Comparison of ENCODE assay signal across 15 cellular contexts in genomic region chr22:26711205-26711958, GRCh38. TPM values are rescaled to one million over a fixed set of nuclear protein-coding genes. Genes with fewer than 3 reads are reported as not detected.
DNase-seq lines count a peak whose midpoint lies in the region; ATAC-seq, FAIRE-seq and TF ChIP-seq lines count a peak whose summit lies in the region.
"Had no signal": no experiment of that assay in that cellular context is flagged by ENCODE, and none has a peak within 500 bp of the region (broad histone marks: within the 10 kb centered on the region; RNA-seq: fewer than 3 reads in every experiment).

No MANE protein-coding gene starts in this region.

- no peak overlapping the region for H3K4me2 ChIP-seq in HepG2 (ENCODE audit: low read depth, low read length)

- FAIRE-seq in HepG2 (lab: Jason Lieb, UNC), result no peak
- FAIRE-seq: G401.6, H1 had no signal

- TF ChIP-seq POLR2A in HepG2 (IDR thresholded peaks at IDR 0.05; ENCODE audit: insufficient read depth in 1 of 2, low read depth in 2 of 2, low read length in 2 of 2), result no peak
- no peak for TF ChIP-seq POLR2A in transverse colon (IDR thresholded peaks at IDR 0.05)

- no peaks in the 10 kb centered on the region for H4K20me1 ChIP-seq in HepG2 (ENCODE audit: insufficient read depth, low read length)

- H3K9me3 ChIP-seq in liver (ENCODE audit: control insufficient read depth in 4 of 4, low read length in 3 of 4), result peaks cover 0 to 4% (median 0%) of the 10 kb centered on the region in 4 donors
- 0 out of 2 replicates have a peak, but pooled peaks cover 3% of the 10 kb centered on the region for H3K9me3 ChIP-seq in HepG2 (ENCODE audit: low read length)
- H3K9me3 ChIP-seq in transverse colon, result peaks cover 0 to 4% of the 10 kb centered on the region in 2 donors

- TF ChIP-seq RAD21 in liver (IDR thresholded peaks at IDR 0.05), result no peak
- TF ChIP-seq RAD21 in HepG2 (CRISPR knock-in tag; IDR thresholded peaks at IDR 0.05), result no peak

- 69% methylated on average over 4 of the region's 4 CpGs for whole genome bisulfite sequencing in liver
- 20% methylated on average over 4 of the region's 4 CpGs for WGBS in HepG2 (ENCODE audit: low lambda C conversion rate)
- WGBS in transverse colon (ENCODE audit: low coverage in 1 of 2), 2 donors, result 20 to 80% methylated on average over 1 to 4 of the region's 4 CpGs

- no peak overlapping the region for H3K4me3 ChIP-seq in liver (ENCODE audit: low read depth in 1 of 3, low read length in 3 of 3)
- no peak overlapping the region for H3K4me3 ChIP-seq in HepG2 (replicated peaks in 1 of 3; ENCODE audit: insufficient read depth in 1 of 3, low read depth in 2 of 3, low read length in 3 of 3)
- no peak overlapping the region for H3K4me3 ChIP-seq in transverse colon
- H3K4me3 ChIP-seq: skin epidermis had no signal

- no peaks in the 10 kb centered on the region for H3K4me1 ChIP-seq in liver (ENCODE audit: control insufficient read depth in 4 of 4, insufficient read depth in 4 of 4, low read length in 3 of 4)
- peaks cover 10% of the 10 kb centered on the region; the same call in 1 of the 2 replicates for H3K4me1 ChIP-seq in HepG2 (ENCODE audit: insufficient read depth, low read length)
- H3K4me1 ChIP-seq in transverse colon, result no peaks in the 10 kb centered on the region

- no TSS peak for BruUV-seq in HepG2 (replicated peaks; lab: Mats Ljungman, UMichigan)

- no peak for TF ChIP-seq CTCF in liver (IDR thresholded peaks at IDR 0.05; ENCODE audit: low read depth, low read length, missing input control)
- no peak for TF ChIP-seq CTCF in HepG2 (CRISPR knock-in tag; IDR thresholded peaks at IDR 0.05)
- no peak for TF ChIP-seq CTCF in transverse colon (IDR thresholded peaks at IDR 0.05)

- POLR2A ChIA-PET in HepG2 (lab: Yijun Ruan, JAX), result no interaction called here

- H3K9ac ChIP-seq in liver (ENCODE audit: low read depth in 1 of 2, low read length in 2 of 2), result no peak overlapping the region
- no peak overlapping the region for H3K9ac ChIP-seq in HepG2 (ENCODE audit: insufficient read depth, low read depth, low read length)

- in situ Hi-C loops in HepG2 (cut with HindIII; ENCODE audit: extremely low pct_ligation_motif_present, low pct_unique_long_range_greater_than_20kb) (no loop called here), transverse colon (cut with MboI; ENCODE audit: low pct_ligation_motif_present in 1 of 4, low pct_unique_long_range_greater_than_20kb in 1 of 4, low sequenced_read_pairs in 3 of 4) (no loop called here)

- TF ChIP-seq EP300 in HepG2 (IDR thresholded peaks at IDR 0.05; ENCODE audit: low read depth in 2 of 2, low read length in 2 of 2) (no peak), HepG2 (CRISPR knock-in tag; IDR thresholded peaks at IDR 0.05; ENCODE audit: borderline replicate concordance) (no peak), transverse colon (IDR thresholded peaks at IDR 0.05; ENCODE audit: low read depth) (no peak)

- H3K27ac ChIP-seq in liver (ENCODE audit: low read depth in 1 of 2, low read length in 2 of 2) (no peak overlapping the region), HepG2 (ENCODE audit: extremely low read length, insufficient read depth, low read length) (no peak overlapping the region), transverse colon (no peak overlapping the region), caudate nucleus (ENCODE audit: low read depth, low read length) (no peak overlapping the region)
- H3K27ac ChIP-seq: skin epidermis had no signal

- H3K27me3 ChIP-seq in liver (ENCODE audit: control insufficient read depth in 4 of 4, insufficient read depth in 4 of 4, low read length in 3 of 4), result no peaks in the 10 kb centered on the region
- H3K27me3 ChIP-seq in HepG2 (ENCODE audit: control insufficient read depth in 1 of 2, insufficient read depth in 2 of 2, low read length in 2 of 2), result no peaks in the 10 kb centered on the region
- H3K27me3 ChIP-seq in transverse colon, result no peaks in the 10 kb centered on the region

- no peak overlapping the region for H2AFZ ChIP-seq in HepG2 (ENCODE audit: low read length)

- DNase-seq in HepG2 (ENCODE audit: low spot score) (no peak), dermis microvascular lymphatic vessel endothelial cell (ENCODE audit: low read depth in 2 of 2) (peak; percentile 64 to 91), transverse colon (peak; percentile 35), caudate nucleus (lab: John Stamatoyannopoulos, UW) (no peak), DMS153 (lab: John Stamatoyannopoulos, UW) (no peak), OCI-M1 (lab: John Stamatoyannopoulos, UW) (no peak)
- DNase-seq: activated T-cell treated with anti-CD3 and anti-CD28 coated beads for 4 hours, KG1, naive B cell, NCI-H2029 treated with DMSO at 0.1 percent for 48 hours had no signal

- H3K36me3 ChIP-seq in liver (ENCODE audit: control insufficient read depth in 4 of 4, insufficient read depth in 3 of 4, low read depth in 1 of 4, low read length in 3 of 4) (peaks cover 0 to 2% (median under 1%) of the 10 kb centered on the region in 4 donors), HepG2 (replicated peaks in 1 of 2; ENCODE audit: control insufficient read depth in 1 of 2, insufficient read depth in 2 of 2, low read length in 2 of 2) (no peaks in the 10 kb centered on the region), transverse colon (no peaks in the 10 kb centered on the region)

- H3K79me2 ChIP-seq in HepG2 (ENCODE audit: insufficient read depth, low read length), result no peaks in the 10 kb centered on the region

- intact Hi-C loops in HepG2 (cut with micrococcal nuclease; ENCODE audit: unreplicated experiment) (no loop called here), transverse colon (cut with DNase I; ENCODE audit: low total_unique reads) (no loop called here)

- CTCF ChIA-PET in HepG2 (lab: Yijun Ruan, JAX; ENCODE audit: low intra/inter-chr PET ratio, low total read pairs), result no interaction called here

- ATAC-seq in HepG2 (no peak), HG03521 (IDR thresholded peaks at IDR 0.05; ENCODE audit: unreplicated experiment) (peak; percentile 58)

TF ChIP-seq in liver, 16 proteins besides CTCF, POLR2A, EP300 and RAD21 (continues in another document):
- TF ChIP-seq FOXA1 (IDR thresholded peaks at IDR 0.05) (no peak), ZBTB33 (IDR thresholded peaks at IDR 0.05) (no peak)

TF ChIP-seq in HepG2, 621 proteins besides CTCF, POLR2A, EP300 and RAD21 (continues in another document):
- TF ChIP-seq SKI (IDR thresholded peaks at IDR 0.05; ENCODE audit: partially characterized antibody), result no peak
- no peak for TF ChIP-seq MYPOP (CRISPR knock-in tag; IDR thresholded peaks at IDR 0.05)
- no peak for TF ChIP-seq MAFG (CRISPR knock-in tag; IDR thresholded peaks at IDR 0.05)
- TF ChIP-seq ZNF563 (CRISPR knock-in tag; IDR thresholded peaks at IDR 0.05), result no peak
- TF ChIP-seq ATF2 (CRISPR knock-in tag; IDR thresholded peaks at IDR 0.05), result no peak
- no peak for TF ChIP-seq ZNF24 (IDR thresholded peaks at IDR 0.05)

RNA-seq across cellular contexts. Expression of gene MIAT, which starts 54.0 kb away (rescaled TPM):
- total RNA-seq in liver (1 to 10 TPM; 1.2 to 1.5 TPM), HepG2 (2016; rRNA removed; fragmentation: Illumina TruSeq; extraction: Trizol) (0.04 TPM in 1 of 2 replicates, not detected in the other), dermis microvascular lymphatic vessel endothelial cell (0.13 and 0.38 TPM in 2 replicates), transverse colon (10 to 100 TPM in 1 of 4 donors, 1 to 10 TPM in 2, under 1 TPM in 1; 1.00 to 17.1 (median 3.0) TPM)
- polyA plus RNA-seq in liver (under 1 TPM; 0.18 to 0.29 TPM), HepG2 (2011; rRNA removed) (under 0.01 TPM in 1 of 2 replicates, not detected in the other)
- total RNA-seq in HepG2 (2016; cell fraction: cytosol; rRNA removed; fragmentation: Illumina TruSeq; extraction: Trizol; ENCODE audit: low read depth), result not detected in 2 replicates
- 0.03 and 0.06 TPM in 2 replicates for total RNA-seq in HepG2 (2016; cell fraction: insoluble cytoplasmic fraction; rRNA removed; fragmentation: Illumina TruSeq; extraction: Trizol)
- total RNA-seq in HepG2 (2016; cell fraction: membrane; rRNA removed; fragmentation: Illumina TruSeq; extraction: Trizol), result 0.03 TPM in 2 replicates
- 0.22 TPM in 2 replicates for total RNA-seq in HepG2 (2016; cell fraction: nucleus; rRNA removed; fragmentation: Illumina TruSeq; extraction: Trizol)
- 0.01 TPM in 1 of 2 replicates, not detected in the other for polyA plus RNA-seq in HepG2 (2011; cell fraction: cytosol; rRNA removed)
- 0.02 and 0.03 TPM in 2 replicates for polyA plus RNA-seq in HepG2 (2011; cell fraction: nucleus; rRNA removed)
- not detected in 2 replicates for polyA plus RNA-seq in HepG2 (2012)
- polyA plus RNA-seq in HepG2 (2016; cell fraction: cytosol; fragmentation: Illumina TruSeq; extraction: Trizol; ENCODE audit: low read depth), result not detected in 2 replicates
- polyA plus RNA-seq in HepG2 (2016; cell fraction: insoluble cytoplasmic fraction; fragmentation: Illumina TruSeq; extraction: Trizol; ENCODE audit: low read depth), result not detected in 2 replicates
- polyA plus RNA-seq in HepG2 (2016; cell fraction: membrane; fragmentation: Illumina TruSeq; extraction: Trizol; ENCODE audit: low read depth), result not detected in 2 replicates
- polyA plus RNA-seq in HepG2 (2016; cell fraction: nucleus; fragmentation: Illumina TruSeq; extraction: Trizol; ENCODE audit: insufficient read depth, low read depth), result not detected in 2 replicates
- 0.02 and 0.14 TPM in 2 replicates for polyA minus RNA-seq in HepG2 (2011; rRNA and poly(A)+ RNA removed; ENCODE audit: low replicate concordance)
- not detected in 2 replicates for polyA minus RNA-seq in HepG2 (2011; cell fraction: cytosol; rRNA and poly(A)+ RNA removed)
- polyA minus RNA-seq in HepG2 (2011; cell fraction: nucleus; rRNA and poly(A)+ RNA removed), result 0.13 and 0.25 TPM in 2 replicates

Comparison
In these comparisons a context has a peak if more than half of its experiments do, and no peak if none do; other contexts are left out.
1. DNase-seq: peak in dermis microvascular lymphatic vessel endothelial cell (2 of 2) and transverse colon (single experiment); none in HepG2 (single experiment), caudate nucleus (0 of 61), DMS153 (single experiment) and OCI-M1 (single experiment).